In genomic region chr5:154190652-154191304, GRCh38 we compare ENCODE assay signal across 8 cellular contexts. TPM values are rescaled to one million over a fixed set of nuclear protein-coding genes. Genes with fewer than 3 reads are reported as not detected.
DNase-seq lines count a peak whose midpoint lies in the region; ATAC-seq and TF ChIP-seq lines count a peak whose summit lies in the region.

Gene GALNT10, plus strand, starts transcription at chr5:154190733. Its CDS starts 134 bp downstream, at chr5:154190867.

- H3K27me3 ChIP-seq in BJ (ENCODE audit: control insufficient read depth, insufficient read depth, low read length), result no peaks in the 10 kb centered on the region
- H3K27me3 ChIP-seq in thymus (ENCODE audit: control insufficient read depth, insufficient read depth), result peaks cover 8% of the 10 kb centered on the region

- H3K4me1 Mint-ChIP-seq in activated T-cell treated with anti-CD3 and anti-CD28 coated beads, Interleukin-2, amount 50 U/mL, for 72 hours (ENCODE audit: low read depth), result peaks cover 43% of the 10 kb centered on the region
- peaks cover 42 to 52% (median 45%) of the 10 kb centered on the region in 3 donors for H3K4me1 Mint-ChIP-seq in naive B cell

- peaks cover 3% of the 10 kb centered on the region for H3K4me1 ChIP-seq in thymus (ENCODE audit: control insufficient read depth, insufficient read depth, low read length)

- H3K36me3 ChIP-seq in BJ (ENCODE audit: control insufficient read depth, insufficient read depth, low read length), result 0 out of 2 replicates have a peak, but pooled peaks cover 1% of the 10 kb centered on the region
- H3K36me3 ChIP-seq in thymus (ENCODE audit: control insufficient read depth, insufficient read depth), result no peaks in the 10 kb centered on the region

- ATAC-seq in GM18508 (IDR thresholded peaks at IDR 0.05; ENCODE audit: insufficient read depth, unreplicated experiment) (peak; percentile 29), HG02884 (IDR thresholded peaks at IDR 0.05; ENCODE audit: unreplicated experiment) (peak; percentile 71), naive B cell (ENCODE audit: low read depth in 2 of 2) (peak; percentile 66 to 68)
- ATAC-seq in activated T-cell treated with anti-CD3 and anti-CD28 coated beads, Interleukin-2, amount 50 U/mL, for 72 hours (replicated peaks in 1 of 2), result peak; percentile 83 to 84

- H3K27ac Mint-ChIP-seq in activated T-cell treated with anti-CD3 and anti-CD28 coated beads, Interleukin-2, amount 50 U/mL, for 72 hours, result peak within 1 kb of the TSS; percentile 86
- peak within 1 kb of the TSS; percentile 49 to 98 (median 93) for H3K27ac Mint-ChIP-seq in naive B cell

- TF ChIP-seq CTCF in BJ (IDR thresholded peaks at IDR 0.05; ENCODE audit: insufficient read depth, low read depth, low read length) (no peak), fibroblast of pulmonary artery (IDR thresholded peaks at IDR 0.05; ENCODE audit: low read length, missing control alignments) (no peak)

- peak within 1 kb of the TSS; percentile 73 for H3K27ac ChIP-seq in thymus (ENCODE audit: low read depth)

- no peak for DNase-seq in BJ (ENCODE audit: low read depth)
- peak; percentile 56 for DNase-seq in NCI-H460 (ENCODE audit: extremely low read depth, low read depth)
- DNase-seq in activated T-cell treated with anti-CD3 and anti-CD28 coated beads, Interleukin-2, amount 50 U/mL, for 72 hours, result peak; percentile 73 to 82
- peak; percentile 72 for DNase-seq in fibroblast of pulmonary artery (ENCODE audit: low read depth)
- DNase-seq in naive B cell, result peak; percentile 79

- H3K9me3 Mint-ChIP-seq in activated T-cell treated with anti-CD3 and anti-CD28 coated beads, Interleukin-2, amount 50 U/mL, for 72 hours, result no peaks in the 10 kb centered on the region
- no peaks in the 10 kb centered on the region for H3K9me3 Mint-ChIP-seq in naive B cell

- H3K4me3 Mint-ChIP-seq in activated T-cell treated with anti-CD3 and anti-CD28 coated beads, Interleukin-2, amount 50 U/mL, for 72 hours, result peak within 1 kb of the TSS; percentile 91 to 93
- peak within 1 kb of the TSS; percentile 93 to 96 (median 94) for H3K4me3 Mint-ChIP-seq in naive B cell

- peaks cover 22% of the 10 kb centered on the region for H3K27me3 Mint-ChIP-seq in activated T-cell treated with anti-CD3 and anti-CD28 coated beads, Interleukin-2, amount 50 U/mL, for 72 hours (ENCODE audit: low read depth)
- H3K27me3 Mint-ChIP-seq in naive B cell, result no peaks in the 10 kb centered on the region

- H3K4me3 ChIP-seq in BJ (ENCODE audit: low read depth, low read length) (peak within 1 kb of the TSS; percentile 81), fibroblast of pulmonary artery (replicated peaks; ENCODE audit: low read depth, low read length) (peak within 1 kb of the TSS; percentile 81), thymus (ENCODE audit: low read length) (peak within 1 kb of the TSS; percentile 86)

- POLR2A ChIA-PET in BJ (lab: Charles Lee), result no interaction called here

- CTCF ChIA-PET in BJ (lab: Yijun Ruan, JAX), result interaction anchor here (1.0 to 7.6 kb wide), 11 partner anchors 11 to 231 kb away, joined by 3 to 69 read pairs (median 7); no protein-coding TSS in a partner anchor

- no peaks in the 10 kb centered on the region for H3K9me3 ChIP-seq in thymus (ENCODE audit: control insufficient read depth)

- peaks cover 4 to 8% of the 10 kb centered on the region in 2 donors for H3K36me3 Mint-ChIP-seq in activated T-cell treated with anti-CD3 and anti-CD28 coated beads, Interleukin-2, amount 50 U/mL, for 72 hours (ENCODE audit: insufficient read depth in 2 of 2)
- no peaks in the 10 kb centered on the region for H3K36me3 Mint-ChIP-seq in naive B cell

- WGBS in thymus, result 3% methylated on average over 72 of the region's 72 CpGs

RNA-seq across cellular contexts. Expression of gene GALNT10, which starts in this region (rescaled TPM):
- polyA plus RNA-seq in BJ (2011; rRNA removed) (161 and 203 TPM in 2 replicates), naive B cell (ENCODE audit: low read depth in 6 of 6) (10 to 100 TPM; 13.6 to 29.3 (median 19.7) TPM), thymus (9.7 TPM)
- polyA minus RNA-seq in BJ (2011; rRNA and poly(A)+ RNA removed), result 195 and 233 TPM in 2 replicates
- total RNA-seq in NCI-H460 (2014; rRNA removed; shearing (Covaris generic)), result 21.7 TPM in 2 replicates
- 19.6 and 34.8 TPM in 2 replicates for polyA plus RNA-seq in NCI-H460 (2014; cell fraction: nucleus; rRNA removed)
- total RNA-seq in activated T-cell treated with anti-CD3 and anti-CD28 coated beads, Interleukin-2, amount 50 U/mL, for 72 hours, result 10 to 100 TPM; 41.7 to 47.4 TPM

Comparison
In these comparisons a context has a peak if more than half of its experiments do, and no peak if none do; other contexts are left out.
1. ATAC-seq: peak in every context shown above with its lines; median percentile 84 in activated T-cell treated with anti-CD3 and anti-CD28 coated beads, Interleukin-2, amount 50 U/mL, for 72 hours; 71 in HG02884; 67 in naive B cell; 29 in GM18508.